Comparison of ENCODE assay signal across 22 cellular contexts in the genomic region with DNA sequence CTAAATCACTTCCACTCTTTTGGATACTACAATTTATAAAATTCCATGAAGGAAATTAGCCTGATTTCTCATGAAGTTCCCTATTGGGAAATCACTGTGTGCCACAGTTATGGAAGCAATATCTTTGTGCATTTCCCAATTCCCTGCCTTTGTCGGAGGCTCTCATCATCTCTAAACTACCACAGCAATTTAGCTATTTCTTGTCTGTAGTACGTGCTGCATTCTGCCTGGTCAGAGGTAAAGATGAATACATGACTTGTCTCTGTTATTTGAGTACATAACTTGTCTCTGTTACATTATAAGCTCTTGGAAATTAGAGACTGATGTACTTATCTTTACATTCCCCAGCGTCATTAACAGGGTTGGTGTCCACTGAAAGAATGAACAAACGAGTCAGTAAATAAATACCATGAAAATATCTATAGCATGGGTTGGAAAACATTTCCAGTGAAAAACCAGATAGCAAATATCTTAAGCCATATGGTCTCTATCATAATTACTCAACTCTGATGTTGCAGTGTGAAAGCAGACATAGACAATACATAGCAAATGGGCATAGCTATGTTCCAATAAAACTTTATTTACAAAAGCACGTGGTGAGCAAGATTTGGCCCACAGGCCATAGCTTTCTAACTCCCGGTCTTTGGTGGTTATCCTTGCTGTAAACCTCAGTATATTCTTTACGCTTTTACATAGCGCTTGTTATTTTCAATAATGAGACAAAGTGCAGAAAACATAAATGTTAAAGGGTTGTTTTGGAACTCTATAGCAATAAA.
DNase-seq lines count a peak whose midpoint lies in the region; ATAC-seq, FAIRE-seq and TF ChIP-seq lines count a peak whose summit lies in the region.
"Had no signal": no experiment of that assay in that cellular context is flagged by ENCODE, and none has a peak within 500 bp of the region (broad histone marks: within the 10 kb centered on the region; RNA-seq: fewer than 3 reads in every experiment).

No MANE protein-coding gene starts in this region.

- no peak for TF ChIP-seq CTCF in D721Med (IDR thresholded peaks at IDR 0.05; ENCODE audit: insufficient read depth, missing control alignments)
- TF ChIP-seq CTCF in fibroblast of villous mesenchyme (IDR thresholded peaks at IDR 0.05; ENCODE audit: insufficient read depth, low read depth, low read length) = no peak

- H3K27me3 ChIP-seq in adipocyte (replicated peaks; ENCODE audit: control insufficient read depth, insufficient read depth, low read length) (no peaks in the 10 kb centered on the region), subcutaneous abdominal adipose tissue (ENCODE audit: control insufficient read depth in 5 of 5, insufficient read depth in 4 of 5, low read length in 5 of 5) (no peaks in the 10 kb centered on the region)

- DNase-seq in D721Med (ENCODE audit: insufficient read length, low spot score) (no peak), adipocyte (ENCODE audit: low read depth) (peak; percentile 67), fibroblast of villous mesenchyme (ENCODE audit: low read depth) (peak; percentile 39), dermis blood vessel endothelial cell (no peak), COLO829 (ENCODE audit: low spot score) (no peak)
- DNase-seq: activated CD4-positive, alpha-beta T cell treated with anti-CD3 and anti-CD28 coated beads for 1 hour; activated CD8-positive, alpha-beta T cell treated with anti-CD3 and anti-CD28 coated beads, Interleukin-2, amount 10 ng/mL, durations not matched to agents 7 days and 5 days; activated gamma-delta T cell treated with Interleukin-2 at 50 U/mL for 16 hours; activated T-cell treated with anti-CD3 and anti-CD28 coated beads for 4 hours; foreskin melanocyte; hippocampal formation; mucosa of descending colon; NCI-H1092; NCI-H1930; NCI-H69; RPMI8226; stimulated activated CD8-positive, alpha-beta memory T cell treated with anti-CD3 and anti-CD28 coated beads, Interleukin-4, amount 100 ng/mL, for 48 hours had no signal

- FAIRE-seq in D721Med (lab: Jason Lieb, UNC) = peak; percentile 96
- FAIRE-seq: endothelial cell of umbilical vein, islet of Langerhans had no signal

- H3K9ac ChIP-seq in adipocyte (ENCODE audit: low read length) = peak overlapping the region; percentile 59
- H3K9ac ChIP-seq in subcutaneous abdominal adipose tissue (ENCODE audit: low read length in 5 of 5) = peak overlapping the region in 1 of 5 donors; percentile 60

- H3K27ac ChIP-seq in subcutaneous abdominal adipose tissue (ENCODE audit: low read depth, low read length) = peak overlapping the region; percentile 91
- H3K27ac ChIP-seq: C4-2B had no signal

- no peak for ATAC-seq in HG02840 (IDR thresholded peaks at IDR 0.05; ENCODE audit: low FRiP score, unreplicated experiment)
- ATAC-seq: activated CD8-positive, alpha-beta T cell treated with anti-CD3 and anti-CD28 coated beads, Interleukin-2, amount 10 ng/mL, durations not matched to agents 7 days and 5 days had no signal

- no peaks in the 10 kb centered on the region for H3K9me3 ChIP-seq in adipocyte (ENCODE audit: control insufficient read depth, low read length)
- no peaks in the 10 kb centered on the region for H3K9me3 ChIP-seq in subcutaneous abdominal adipose tissue (ENCODE audit: control insufficient read depth in 5 of 5, low read length in 5 of 5)
- H3K9me3 ChIP-seq: mucosa of descending colon had no signal

- H3K36me3 ChIP-seq in adipocyte (ENCODE audit: control insufficient read depth, insufficient read depth, low read length, severe bottlenecking) (no peaks in the 10 kb centered on the region), subcutaneous abdominal adipose tissue (ENCODE audit: control insufficient read depth in 5 of 5, insufficient read depth in 5 of 5, low read length in 5 of 5) (no peaks in the 10 kb centered on the region)

- peaks cover 57% of the 10 kb centered on the region for H3K4me1 ChIP-seq in adipocyte (ENCODE audit: control insufficient read depth, insufficient read depth, low read length)
- peaks cover 2 to 66% (median 46%) of the 10 kb centered on the region in 5 donors for H3K4me1 ChIP-seq in subcutaneous abdominal adipose tissue (ENCODE audit: control insufficient read depth in 5 of 5, insufficient read depth in 5 of 5, low read length in 5 of 5)

- H3K4me3 ChIP-seq in adipocyte (ENCODE audit: low read length) (peak overlapping the region; percentile 0), fibroblast of villous mesenchyme (ENCODE audit: low read depth, low read length) (no peak overlapping the region), subcutaneous abdominal adipose tissue (ENCODE audit: low read depth in 1 of 5, low read length in 5 of 5) (no peak overlapping the region)
- H3K4me3 ChIP-seq: mucosa of descending colon had no signal

Comparison
In these comparisons a context has a peak if more than half of its experiments do, and no peak if none do; other contexts are left out.
1. DNase-seq: peak in adipocyte (single experiment) and fibroblast of villous mesenchyme (single experiment); none in D721Med (single experiment), dermis blood vessel endothelial cell (single experiment) and COLO829 (single experiment).